Comparison of ENCODE assay signal across 18 cellular contexts in the genomic region with DNA sequence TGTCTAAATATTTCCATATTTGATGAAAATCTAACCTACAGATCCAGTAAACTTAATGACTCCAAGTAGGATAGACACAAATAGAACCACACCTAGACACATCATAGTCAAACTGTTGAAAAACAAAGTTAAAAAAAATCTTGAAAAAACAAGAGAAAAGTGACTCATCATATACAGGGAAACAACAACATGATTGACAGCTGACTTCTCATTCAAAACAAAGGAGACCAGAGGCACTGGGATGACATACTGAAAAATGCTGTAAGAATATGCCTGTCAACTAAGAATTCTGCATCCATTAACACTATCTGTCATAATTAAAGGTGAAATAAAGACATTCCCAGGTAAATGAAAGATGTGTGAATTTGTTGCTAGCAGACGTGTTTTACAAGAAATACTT. TPM values are rescaled to one million over a fixed set of nuclear protein-coding genes. Genes with fewer than 3 reads are reported as not detected.
DNase-seq lines count a peak whose midpoint lies in the region; ATAC-seq, FAIRE-seq and TF ChIP-seq lines count a peak whose summit lies in the region.
"Had no signal": no experiment of that assay in that cellular context is flagged by ENCODE, and none has a peak within 500 bp of the region (broad histone marks: within the 10 kb centered on the region; RNA-seq: fewer than 3 reads in every experiment).

No MANE protein-coding gene starts in this region.

- POLR2A ChIA-PET in HepG2 (lab: Yijun Ruan, JAX) = no interaction called here

- TF ChIP-seq CTCF in HepG2 (CRISPR knock-in tag; IDR thresholded peaks at IDR 0.05) = no peak
- TF ChIP-seq CTCF in right lobe of liver (IDR thresholded peaks at IDR 0.05) = no peak
- no peak for TF ChIP-seq CTCF in bronchial epithelial cell (IDR thresholded peaks at IDR 0.05; ENCODE audit: insufficient read depth, low read length, severe bottlenecking)
- no peak for TF ChIP-seq CTCF in osteoblast (IDR thresholded peaks at IDR 0.05; ENCODE audit: extremely low read depth, low read depth, low read length)

- TF ChIP-seq POLR2A in HepG2 (IDR thresholded peaks at IDR 0.05; ENCODE audit: insufficient read depth in 1 of 2, low read depth in 2 of 2, low read length in 2 of 2) = no peak
- TF ChIP-seq POLR2A in right lobe of liver (IDR thresholded peaks at IDR 0.05) = no peak

- H3K9ac ChIP-seq in HepG2 (ENCODE audit: insufficient read depth, low read depth, low read length) = no peak overlapping the region
- H3K9ac ChIP-seq: GM23248 had no signal

- DNase-seq in HepG2 (ENCODE audit: low spot score) (no peak), right lobe of liver (no peak), LoVo (ENCODE audit: low spot score) (peak; percentile 12), bronchial epithelial cell (ENCODE audit: low read depth) (peak; percentile 31), osteoblast (ENCODE audit: insufficient read length, low spot score, missing footprints) (no peak)
- DNase-seq: BE2C; CD4-positive, alpha-beta memory T cell; COR-L47; DMS153; GF-D8; GM23248; H7 had no signal

- 0% methylated on average over 1 of the region's 1 CpG for WGBS in HepG2 (ENCODE audit: low lambda C conversion rate)
- 72% methylated on average over 1 of the region's 1 CpG for WGBS in right lobe of liver (ENCODE audit: insufficient coverage, low coverage, low lambda C conversion rate, missing lambda C conversion rate)

- H3K27ac ChIP-seq in HepG2 (ENCODE audit: extremely low read length, insufficient read depth, low read length) = no peak overlapping the region
- no peak overlapping the region for H3K27ac ChIP-seq in right lobe of liver
- no peak overlapping the region for H3K27ac ChIP-seq in osteoblast (ENCODE audit: low read depth, low read length)
- H3K27ac ChIP-seq: C4-2B, GM23248 had no signal

- TF ChIP-seq EP300 in HepG2 (IDR thresholded peaks at IDR 0.05; ENCODE audit: low read depth in 2 of 2, low read length in 2 of 2) (no peak), HepG2 (CRISPR knock-in tag; IDR thresholded peaks at IDR 0.05; ENCODE audit: borderline replicate concordance) (no peak)

- no peak for TF ChIP-seq RAD21 in HepG2 (CRISPR knock-in tag; IDR thresholded peaks at IDR 0.05)

- no peaks in the 10 kb centered on the region for H3K79me2 ChIP-seq in HepG2 (ENCODE audit: insufficient read depth, low read length)
- H3K79me2 ChIP-seq in osteoblast (ENCODE audit: insufficient read depth, low read length) = no peaks in the 10 kb centered on the region

- ATAC-seq in HepG2 = no peak
- ATAC-seq in right lobe of liver = no peak
- no peak for ATAC-seq in GM19455 (IDR thresholded peaks at IDR 0.05; ENCODE audit: unreplicated experiment)
- no peak for ATAC-seq in GM21723 (IDR thresholded peaks at IDR 0.05; ENCODE audit: unreplicated experiment)

- intact Hi-C loops in HepG2 (cut with micrococcal nuclease; ENCODE audit: unreplicated experiment) = no loop called here
- intact Hi-C loops in right lobe of liver (cut with DNase I) = no loop called here

- CTCF ChIA-PET in HepG2 (lab: Yijun Ruan, JAX; ENCODE audit: low intra/inter-chr PET ratio, low total read pairs) = no interaction called here

- in situ Hi-C loops in HepG2 (cut with HindIII; ENCODE audit: extremely low pct_ligation_motif_present, low pct_unique_long_range_greater_than_20kb) = no loop called here

- H3K9me3 ChIP-seq in HepG2 (ENCODE audit: low read length) = 0 out of 2 replicates have a peak, but pooled peaks cover 6% of the 10 kb centered on the region
- H3K9me3 ChIP-seq in right lobe of liver = no peaks in the 10 kb centered on the region
- H3K9me3 ChIP-seq in osteoblast (ENCODE audit: low read depth, low read length) = no peaks in the 10 kb centered on the region
- H3K9me3 ChIP-seq: BE2C had no signal

- H3K4me3 ChIP-seq in HepG2 (replicated peaks in 1 of 3; ENCODE audit: insufficient read depth in 1 of 3, low read depth in 2 of 3, low read length in 3 of 3) = no peak overlapping the region
- H3K4me3 ChIP-seq in right lobe of liver = no peak overlapping the region
- H3K4me3 ChIP-seq in bronchial epithelial cell (ENCODE audit: low read depth, low read length) = no peak overlapping the region
- no peak overlapping the region for H3K4me3 ChIP-seq in osteoblast (ENCODE audit: insufficient read depth, low read length)
- H3K4me3 ChIP-seq: GM23248 had no signal

- H4K20me1 ChIP-seq in HepG2 (ENCODE audit: insufficient read depth, low read length) (no peaks in the 10 kb centered on the region), osteoblast (ENCODE audit: insufficient read depth, low read length) (no peaks in the 10 kb centered on the region)

- H3K36me3 ChIP-seq in HepG2 (replicated peaks in 1 of 2; ENCODE audit: control insufficient read depth in 1 of 2, insufficient read depth in 2 of 2, low read length in 2 of 2) = no peaks in the 10 kb centered on the region
- H3K36me3 ChIP-seq in right lobe of liver = no peaks in the 10 kb centered on the region
- no peaks in the 10 kb centered on the region for H3K36me3 ChIP-seq in bronchial epithelial cell (ENCODE audit: control insufficient read depth, insufficient read depth, low read length)
- no peaks in the 10 kb centered on the region for H3K36me3 ChIP-seq in osteoblast (ENCODE audit: insufficient read depth, low read length)
- H3K36me3 ChIP-seq: BE2C had no signal

- H3K4me1 ChIP-seq in HepG2 (ENCODE audit: insufficient read depth, low read length) = no peaks in the 10 kb centered on the region
- H3K4me1 ChIP-seq in right lobe of liver = no peaks in the 10 kb centered on the region
- H3K4me1 ChIP-seq in osteoblast (ENCODE audit: insufficient read depth, low read length) = no peaks in the 10 kb centered on the region
- H3K4me1 ChIP-seq: BE2C had no signal

- H2AFZ ChIP-seq in HepG2 (ENCODE audit: low read length) (no peak overlapping the region), osteoblast (ENCODE audit: low read length) (no peak overlapping the region)
- H2AFZ ChIP-seq: GM23248 had no signal

- BruUV-seq in HepG2 (replicated peaks; lab: Mats Ljungman, UMichigan) = no TSS peak

- H3K27me3 ChIP-seq in HepG2 (ENCODE audit: control insufficient read depth in 1 of 2, insufficient read depth in 2 of 2, low read length in 2 of 2) (no peaks in the 10 kb centered on the region), right lobe of liver (no peaks in the 10 kb centered on the region), bronchial epithelial cell (ENCODE audit: control insufficient read depth, insufficient read depth, low read length) (peaks cover 1% of the 10 kb centered on the region), osteoblast (ENCODE audit: insufficient read depth, low read length) (no peaks in the 10 kb centered on the region)
- H3K27me3 ChIP-seq: BE2C had no signal

- no peak overlapping the region for H3K4me2 ChIP-seq in HepG2 (ENCODE audit: low read depth, low read length)
- no peak overlapping the region for H3K4me2 ChIP-seq in osteoblast (ENCODE audit: insufficient read depth, low read length)

- FAIRE-seq in HepG2 (lab: Jason Lieb, UNC) = no peak
- FAIRE-seq in bronchial epithelial cell (lab: Jason Lieb, UNC) = no peak
- FAIRE-seq: A204.1, D721Med, HTR-8/SVneo had no signal

TF ChIP-seq in HepG2, 621 proteins besides CTCF, POLR2A, EP300 and RAD21:
- TF ChIP-seq ZNF317 (CRISPR knock-in tag; IDR thresholded peaks at IDR 0.05) (peak; percentile 91), ZNF547 (CRISPR knock-in tag; IDR thresholded peaks at IDR 0.05) (no peak)

RNA-seq across cellular contexts. Expression of gene BMP2, which starts 38.8 kb away (rescaled TPM):
- 0.02 TPM in 1 of 2 replicates, not detected in the other for total RNA-seq in HepG2 (2016; rRNA removed; fragmentation: Illumina TruSeq; extraction: Trizol)
- not detected in 2 replicates for total RNA-seq in HepG2 (2016; cell fraction: cytosol; rRNA removed; fragmentation: Illumina TruSeq; extraction: Trizol; ENCODE audit: low read depth)
- total RNA-seq in HepG2 (2016; cell fraction: insoluble cytoplasmic fraction; rRNA removed; fragmentation: Illumina TruSeq; extraction: Trizol) = not detected in 2 replicates
- 0.03 TPM in 1 of 2 replicates, not detected in the other for total RNA-seq in HepG2 (2016; cell fraction: membrane; rRNA removed; fragmentation: Illumina TruSeq; extraction: Trizol)
- 0.09 TPM in 1 of 2 replicates, not detected in the other for total RNA-seq in HepG2 (2016; cell fraction: nucleus; rRNA removed; fragmentation: Illumina TruSeq; extraction: Trizol)
- polyA plus RNA-seq in HepG2 (2011; rRNA removed) = 0.03 and 0.05 TPM in 2 replicates
- 0.01 TPM in 1 of 2 replicates, not detected in the other for polyA plus RNA-seq in HepG2 (2011; cell fraction: cytosol; rRNA removed)
- polyA plus RNA-seq in HepG2 (2011; cell fraction: nucleus; rRNA removed) = not detected in 2 replicates
- polyA plus RNA-seq in HepG2 (2012) = 0.09 TPM in 1 of 2 replicates, not detected in the other
- polyA plus RNA-seq in HepG2 (2016; cell fraction: cytosol; fragmentation: Illumina TruSeq; extraction: Trizol; ENCODE audit: low read depth) = not detected in 2 replicates
- polyA plus RNA-seq in HepG2 (2016; cell fraction: insoluble cytoplasmic fraction; fragmentation: Illumina TruSeq; extraction: Trizol; ENCODE audit: low read depth) = not detected in 2 replicates
- not detected in 2 replicates for polyA plus RNA-seq in HepG2 (2016; cell fraction: membrane; fragmentation: Illumina TruSeq; extraction: Trizol; ENCODE audit: low read depth)
- not detected in 2 replicates for polyA plus RNA-seq in HepG2 (2016; cell fraction: nucleus; fragmentation: Illumina TruSeq; extraction: Trizol; ENCODE audit: insufficient read depth, low read depth)
- 16.1 TPM in 1 of 2 replicates, not detected in the other for polyA minus RNA-seq in HepG2 (2011; rRNA and poly(A)+ RNA removed; ENCODE audit: low replicate concordance)
- polyA minus RNA-seq in HepG2 (2011; cell fraction: cytosol; rRNA and poly(A)+ RNA removed) = 0.18 TPM in 1 of 2 replicates, not detected in the other
- 0.12 TPM in 1 of 2 replicates, not detected in the other for polyA minus RNA-seq in HepG2 (2011; cell fraction: nucleus; rRNA and poly(A)+ RNA removed)
- total RNA-seq in right lobe of liver = 1 to 10 TPM; 1.4 to 9.3 (median 4.9) TPM
- 6.1 and 9.0 TPM in 2 replicates for total RNA-seq in bronchial epithelial cell
- total RNA-seq in osteoblast = 1.8 TPM in 2 replicates
- total RNA-seq: CD4-positive, alpha-beta memory T cell had no signal
- polyA plus RNA-seq: CD4-positive, alpha-beta memory T cell had no signal

Comparison
In these comparisons a context has a peak if more than half of its experiments do, and no peak if none do; other contexts are left out.
1. DNase-seq: peak in LoVo (single experiment) and bronchial epithelial cell (single experiment); none in HepG2 (single experiment), right lobe of liver (0 of 3) and osteoblast (single experiment).